Comparison of ENCODE assay signal across 12 cellular contexts in the genomic region with DNA sequence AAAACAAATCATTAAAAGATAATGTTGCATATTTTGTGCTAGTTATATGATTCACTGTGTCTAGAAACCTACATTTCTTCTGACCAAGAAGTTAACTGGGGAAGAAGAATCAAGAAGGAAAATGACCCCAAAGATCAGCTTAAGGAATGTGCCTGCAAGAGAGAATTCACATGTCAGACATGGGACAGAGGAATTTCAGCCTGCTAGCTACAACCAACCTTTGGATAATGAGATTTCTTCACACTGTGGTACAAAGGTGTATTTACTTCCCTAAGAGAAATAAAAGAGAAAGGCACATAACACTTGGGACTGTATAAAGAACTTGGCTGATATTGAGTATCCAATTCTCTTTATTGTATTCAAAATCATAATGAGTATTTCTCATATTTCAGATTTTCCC.
"Had no signal": no experiment of that assay in that cellular context is flagged by ENCODE, and none has a peak within 500 bp of the region (broad histone marks: within the 10 kb centered on the region; RNA-seq: fewer than 3 reads in every experiment).

No MANE protein-coding gene starts in this region.

- DNase-seq: activated CD4-positive, alpha-beta T cell treated with anti-CD3 and anti-CD28 coated beads for 4 hours; activated CD8-positive, alpha-beta T cell treated with anti-CD3 and anti-CD28 coated beads for 36 hours; activated effector memory CD4-positive, alpha-beta T cell treated with Interleukin-2 at 50 U/mL for 16 hours; activated T-cell treated with anti-CD3 and anti-CD28 coated beads, Interleukin-2, amount 50 U/mL, for 4 hours; central memory CD4-positive, alpha-beta T cell; cortex of kidney; effector CD4-positive, alpha-beta T cell; esophagus squamous epithelium; nephron progenitor cell; stimulated activated CD4-positive, alpha-beta T cell treated with anti-CD3 and anti-CD28 coated beads, Interleukin-1b, Interleukin-23, amount 100 ng/mL, for 48 hours had no signal

- H3K9me3 ChIP-seq: esophagus squamous epithelium had no signal

- H3K4me3 ChIP-seq: esophagus squamous epithelium, lung had no signal

- H3K27ac ChIP-seq: esophagus squamous epithelium had no signal

- H3K36me3 ChIP-seq: esophagus squamous epithelium had no signal

- ATAC-seq: activated CD8-positive, alpha-beta T cell treated with anti-CD3 and anti-CD28 coated beads for 36 hours; activated T-cell treated with anti-CD3 and anti-CD28 coated beads, Interleukin-2, amount 50 U/mL, for 4 hours; sciatic nerve had no signal

- H3K27me3 ChIP-seq: esophagus squamous epithelium had no signal
